Comparison of ENCODE assay signal across 11 cellular contexts in genomic region chr1:103517380-103518047, GRCh38. TPM values are rescaled to one million over a fixed set of nuclear protein-coding genes. Genes with fewer than 3 reads are reported as not detected.
DNase-seq lines count a peak whose midpoint lies in the region; ATAC-seq and TF ChIP-seq lines count a peak whose summit lies in the region.
"Had no signal": no experiment of that assay in that cellular context is flagged by ENCODE, and none has a peak within 500 bp of the region (broad histone marks: within the 10 kb centered on the region; RNA-seq: fewer than 3 reads in every experiment).

No MANE protein-coding gene starts in this region.

- ATAC-seq in GM18909 (IDR thresholded peaks at IDR 0.05; ENCODE audit: poor library complexity, unreplicated experiment): peak; percentile 92
- ATAC-seq in GM21825 (IDR thresholded peaks at IDR 0.05; ENCODE audit: unreplicated experiment): peak; percentile 84
- peak; percentile 89 for ATAC-seq in HG03460 (IDR thresholded peaks at IDR 0.05; ENCODE audit: unreplicated experiment)
- no peak for ATAC-seq in esophagus mucosa

- intact Hi-C loops in posterior vena cava (cut with DNase I): no loop called here

- H3K4me3 ChIP-seq in fibroblast of villous mesenchyme (ENCODE audit: low read depth, low read length): no peak overlapping the region
- H3K4me3 ChIP-seq in brain microvascular endothelial cell (ENCODE audit: low read depth, low read length): no peak overlapping the region
- H3K4me3 ChIP-seq: spleen had no signal

- H3K27ac ChIP-seq in brain microvascular endothelial cell: no peak overlapping the region
- H3K27ac ChIP-seq: spleen had no signal

- in situ Hi-C loops in brain microvascular endothelial cell (cut with HindIII; ENCODE audit: low pct_ligation_motif_present, low sequenced_read_pairs): no loop called here

- H3K27me3 ChIP-seq in brain microvascular endothelial cell (replicated peaks): no peaks in the 10 kb centered on the region
- H3K27me3 ChIP-seq: spleen had no signal

- TF ChIP-seq CTCF in fibroblast of villous mesenchyme (IDR thresholded peaks at IDR 0.05; ENCODE audit: insufficient read depth, low read depth, low read length): no peak
- no peak for TF ChIP-seq CTCF in brain microvascular endothelial cell (IDR thresholded peaks at IDR 0.05; ENCODE audit: low read depth, low read length, missing control alignments)

- DNase-seq in fibroblast of villous mesenchyme (ENCODE audit: low read depth) (peak; percentile 6), brain microvascular endothelial cell (no peak), posterior vena cava (ENCODE audit: low spot score) (no peak)
- DNase-seq in central memory CD4-positive, alpha-beta T cell: no peak
- DNase-seq: activated CD4-positive, alpha-beta T cell treated with anti-CD3 and anti-CD28 coated beads for 1 hour; NCI-H2081; spleen had no signal

- H3K36me3 ChIP-seq in brain microvascular endothelial cell (replicated peaks): no peaks in the 10 kb centered on the region
- H3K36me3 ChIP-seq: spleen had no signal

RNA-seq across cellular contexts. Expression of gene RNPC3, which starts 8.0 kb away (rescaled TPM):
- total RNA-seq in fibroblast of villous mesenchyme (12.9 and 16.0 TPM in 2 replicates), esophagus mucosa (7.3 TPM), posterior vena cava (10 to 100 TPM; 23.1 to 26.8 TPM)

RNA-seq across cellular contexts. Expression of gene AMY2B, which starts 53.9 kb away (rescaled TPM):
- total RNA-seq in fibroblast of villous mesenchyme (2.9 and 3.5 TPM in 2 replicates), esophagus mucosa (2.9 TPM), posterior vena cava (10 to 100 TPM; 15.1 to 15.6 TPM)
